In genomic region chr1:162562452-162562828, GRCh38 we compare ENCODE assay signal across 8 cellular contexts. TPM values are rescaled to one million over a fixed set of nuclear protein-coding genes. Genes with fewer than 3 reads are reported as not detected.
A peak's percentile ranks its signal among the peaks of the same experiment; 100 is the strongest.
DNase-seq lines count a peak whose midpoint lies in the region; ATAC-seq and TF ChIP-seq lines count a peak whose summit lies in the region.

No MANE protein-coding gene starts in this region.

- H2AFZ ChIP-seq in IMR-90 (replicated peaks; ENCODE audit: low read length, poor library complexity) = no peak overlapping the region

- peak overlapping the region; percentile 17; the same call in 1 of the 2 replicates for H2BK120ac ChIP-seq in IMR-90 (ENCODE audit: low read depth, low read length)

- intact Hi-C loops in Calu3 (cut with micrococcal nuclease; ENCODE audit: unreplicated experiment) (loop anchor here (5.0 kb wide), 1 partner anchor 65 kb away; the partner anchor contains the start of gene UHMK1), IMR-90 (cut with micrococcal nuclease) (loop anchor here (5.0 kb wide), 2 partner anchors 35 to 505 kb away; no protein-coding TSS in a partner anchor)

- H3K4me3 ChIP-seq in IMR-90 (ENCODE audit: insufficient read depth, low read depth, low read length) = peak overlapping the region; percentile 94
- peak overlapping the region; percentile 67 to 89 for H3K4me3 ChIP-seq in stomach smooth muscle (ENCODE audit: low read length in 2 of 2)

- no peaks in the 10 kb centered on the region for H3K9me3 Mint-ChIP-seq in Calu3 (ENCODE audit: low read depth, unreplicated experiment)
- H3K9me3 Mint-ChIP-seq in activated naive CD4-positive, alpha-beta T cell treated with anti-CD3 and anti-CD28 coated beads, Interleukin-2, amount 50 U/mL, for 72 hours = no peaks in the 10 kb centered on the region

- H4K5ac ChIP-seq in IMR-90 (ENCODE audit: low read depth, low read length) = 0 out of 2 replicates have a peak overlapping the region, but pooled peaks have one; percentile 38

- in situ Hi-C loops in IMR-90 (cut with MboI; ENCODE audit: low sequenced_read_pairs) = no loop called here

- peak overlapping the region; percentile 66; the same call in 1 of the 2 replicates for H3K18ac ChIP-seq in IMR-90 (ENCODE audit: low read depth, low read length)

- H4K91ac ChIP-seq in IMR-90 (ENCODE audit: insufficient read depth, low read depth, low read length) = peak overlapping the region; percentile 56; the same call in 1 of the 2 replicates

- peaks cover 9% of the 10 kb centered on the region for H3K9me1 ChIP-seq in IMR-90 (ENCODE audit: insufficient read depth, low read length)

- H2BK5ac ChIP-seq in IMR-90 (ENCODE audit: low read depth, low read length, poor library complexity, severe bottlenecking) = peak overlapping the region; percentile 95

- peak overlapping the region; percentile 47 for H3K56ac ChIP-seq in IMR-90 (ENCODE audit: extremely low read depth, insufficient read depth, low read length)

- H3K4ac ChIP-seq in IMR-90 (ENCODE audit: low read depth, low read length) = peak overlapping the region; percentile 82

- BruUV-seq in Calu3 (replicated peaks; lab: Mats Ljungman, UMichigan) = TSS peak; percentile 25
- BruUV-seq in IMR-90 (replicated peaks; lab: Mats Ljungman, UMichigan) = no TSS peak

- no peak for TF ChIP-seq POLR2A in IMR-90 (IDR thresholded peaks at IDR 0.05; ENCODE audit: low read depth, low read length)

- H3K36me3 ChIP-seq in IMR-90 (ENCODE audit: control insufficient read depth, insufficient read depth, low read length) = peaks cover 6% of the 10 kb centered on the region
- peaks cover 0 to 4% of the 10 kb centered on the region in 2 donors for H3K36me3 ChIP-seq in stomach smooth muscle (ENCODE audit: control insufficient read depth in 2 of 2, insufficient read depth in 2 of 2, low read length in 2 of 2)

- TF ChIP-seq CTCF in Calu3 (IDR thresholded peaks at IDR 0.05; ENCODE audit: unreplicated experiment) (no peak), IMR-90 (conservative IDR thresholded peaks at IDR 0.05; ENCODE audit: low read depth, low read length) (no peak)

- TF ChIP-seq RAD21 in IMR-90 (IDR thresholded peaks at IDR 0.05; ENCODE audit: low read length) = no peak

- peak overlapping the region; percentile 99 for H3K4me2 ChIP-seq in IMR-90 (ENCODE audit: low read depth, low read length)

- H2BK20ac ChIP-seq in IMR-90 (ENCODE audit: low read depth, low read length) = no peak overlapping the region

- peak overlapping the region; percentile 72 for H2AK5ac ChIP-seq in IMR-90 (ENCODE audit: low read depth, low read length)

- H3K4me3 Mint-ChIP-seq in Calu3 (ENCODE audit: low read depth, unreplicated experiment) = peak overlapping the region; percentile 84

- H3K9me3 ChIP-seq in IMR-90 (ENCODE audit: control insufficient read depth, insufficient read depth, low read length) (no peaks in the 10 kb centered on the region), stomach smooth muscle (ENCODE audit: control insufficient read depth in 2 of 2, low read length in 2 of 2) (no peaks in the 10 kb centered on the region)

- H3K9ac ChIP-seq in IMR-90 (ENCODE audit: low read depth, low read length) (peak overlapping the region; percentile 88), stomach smooth muscle (ENCODE audit: low read length in 2 of 2) (peak overlapping the region; percentile 84 to 87)

- no peaks in the 10 kb centered on the region for H3K27me3 Mint-ChIP-seq in Calu3 (ENCODE audit: unreplicated experiment)

- dilution Hi-C loops in IMR-90 (cut with HindIII; ENCODE audit: low sequenced_read_pairs, unreplicated experiment) = no loop called here

- peak overlapping the region; percentile 80 for H3K23ac ChIP-seq in IMR-90 (ENCODE audit: low read depth, low read length)

- POLR2A ChIA-PET in IMR-90 (lab: Charles Lee; ENCODE audit: unreplicated experiment) = interaction anchor here (1.1 kb wide), 1 partner anchor 43 kb away, joined by 5 read pairs; no protein-coding TSS in a partner anchor

- H3K36me3 Mint-ChIP-seq in Calu3 (ENCODE audit: insufficient read depth, unreplicated experiment) = peaks cover 39% of the 10 kb centered on the region
- peaks cover 0 to 17% of the 10 kb centered on the region in 2 donors for H3K36me3 Mint-ChIP-seq in activated naive CD4-positive, alpha-beta T cell treated with anti-CD3 and anti-CD28 coated beads, Interleukin-2, amount 50 U/mL, for 72 hours

- peak overlapping the region; percentile 78 for H3K14ac ChIP-seq in IMR-90 (replicated peaks; ENCODE audit: low read depth, low read length)

- CTCF ChIA-PET in Calu3 (lab: Charles Lee) (interaction anchor here (0.6 kb wide), 2 partner anchors 54 to 307 kb away, joined by 4 read pairs; no protein-coding TSS in a partner anchor), IMR-90 (lab: Yijun Ruan, JAX) (no interaction called here)

- peaks cover 10% of the 10 kb centered on the region for H3K4me1 ChIP-seq in IMR-90 (ENCODE audit: control insufficient read depth, insufficient read depth, low read length)
- H3K4me1 ChIP-seq in stomach smooth muscle (ENCODE audit: control insufficient read depth, insufficient read depth, low read length) = peaks cover 9% of the 10 kb centered on the region

- H3K27ac Mint-ChIP-seq in Calu3 (ENCODE audit: unreplicated experiment) = peak overlapping the region; percentile 72
- peak overlapping the region; percentile 51 to 91 for H3K27ac Mint-ChIP-seq in activated naive CD4-positive, alpha-beta T cell treated with anti-CD3 and anti-CD28 coated beads, Interleukin-2, amount 50 U/mL, for 72 hours

- H2AK9ac ChIP-seq in IMR-90 (replicated peaks; ENCODE audit: low read depth, low read length, poor library complexity) = no peak overlapping the region

- DNase-seq in Calu3 (no peak), IMR-90 (peak; percentile 65), inferior parietal cortex (ENCODE audit: extremely low spot score) (peak; percentile 32), mucosa of gallbladder (ENCODE audit: low spot score) (no peak)
- no peak for DNase-seq in activated naive CD4-positive, alpha-beta T cell treated with anti-CD3 and anti-CD28 coated beads, Interleukin-2, amount 50 U/mL, for 72 hours (ENCODE audit: low spot score in 2 of 2)

- H3K27me3 ChIP-seq in IMR-90 (ENCODE audit: control insufficient read depth, insufficient read depth, low read length) (no peaks in the 10 kb centered on the region), stomach smooth muscle (ENCODE audit: control insufficient read depth in 1 of 2, insufficient read depth in 2 of 2, low read length in 2 of 2) (no peaks in the 10 kb centered on the region)

- WGBS in IMR-90 (ENCODE audit: extremely low coverage in 2 of 2, insufficient read length in 1 of 2), 2 experiments = 56% methylated on average over 3 of the region's 5 CpGs; no CpG with 5 or more reads in 1 of the 2 experiments

- H3K79me1 ChIP-seq in IMR-90 (ENCODE audit: low read depth in 1 of 2, low read length in 2 of 2) = peaks cover 3 to 35% of the 10 kb centered on the region in 2 experiments; a peak in 3 of 4 replicates

- H4K20me1 ChIP-seq in IMR-90 (ENCODE audit: insufficient read depth, low read length) = peaks cover 31% of the 10 kb centered on the region

- no peak for ATAC-seq in IMR-90 (ENCODE audit: low read depth)
- no peak for ATAC-seq in activated naive CD4-positive, alpha-beta T cell treated with anti-CD3 and anti-CD28 coated beads, Interleukin-2, amount 50 U/mL, for 72 hours
- ATAC-seq in HG02763 (IDR thresholded peaks at IDR 0.05; ENCODE audit: unreplicated experiment) = no peak
- ATAC-seq in HG02798 (IDR thresholded peaks at IDR 0.05; ENCODE audit: poor library complexity, unreplicated experiment) = no peak

- peak overlapping the region; percentile 5 to 31; a peak in 1 of 4 replicates for H4K8ac ChIP-seq in IMR-90 (ENCODE audit: low read depth in 2 of 2, low read length in 2 of 2)

- peak overlapping the region; percentile 54 for H3K27ac ChIP-seq in IMR-90 (ENCODE audit: insufficient read depth, low read length)
- peak overlapping the region; percentile 97 for H3K27ac ChIP-seq in stomach smooth muscle (ENCODE audit: low read length)

- peaks cover 33% of the 10 kb centered on the region for H3K4me1 Mint-ChIP-seq in Calu3 (ENCODE audit: low read depth, unreplicated experiment)

- no peak overlapping the region; the same call in 2 of the 3 replicates for H2BK15ac ChIP-seq in IMR-90 (ENCODE audit: low read depth, low read length)

TF ChIP-seq in IMR-90, 13 proteins besides CTCF, POLR2A, EP300 and RAD21:
- no peak for TF ChIP-seq SMC3 (IDR thresholded peaks at IDR 0.05; ENCODE audit: low read depth, low read length)
- TF ChIP-seq NFE2L2 (IDR thresholded peaks at IDR 0.05; ENCODE audit: low read depth, low read length) = no peak
- TF ChIP-seq CHD1 (IDR thresholded peaks at IDR 0.05; ENCODE audit: low read depth, low read length) = 0 out of 2 replicates have a peak, but pooled peaks have one; percentile 26
- no peak for TF ChIP-seq CEBPB (IDR thresholded peaks at IDR 0.05; ENCODE audit: low read depth, low read length)
TF ChIP-seq in IMR-90: peak in this region for 1.

RNA-seq across cellular contexts. Expression of gene UAP1, which starts 0.9 kb away (rescaled TPM):
- 40.8 and 47.2 TPM in 2 replicates for total RNA-seq in Calu3 (2022)
- total RNA-seq in IMR-90 (2012; rRNA removed) = 196 and 255 TPM in 2 replicates
- 77.9 and 93.4 TPM in 2 replicates for polyA plus RNA-seq in IMR-90 (2012; rRNA removed)
- polyA plus RNA-seq in IMR-90 (2012; cell fraction: cytosol; rRNA removed) = 14.1 and 26.1 TPM in 2 replicates
- polyA plus RNA-seq in IMR-90 (2012; cell fraction: nucleus; rRNA removed; ENCODE audit: low replicate concordance) = 6.8 and 75.5 TPM in 2 replicates
- total RNA-seq in activated naive CD4-positive, alpha-beta T cell treated with anti-CD3 and anti-CD28 coated beads, Interleukin-2, amount 50 U/mL, for 72 hours = 10 to 100 TPM; 18.6 to 34.0 TPM
- 34.2 TPM for total RNA-seq in mucosa of gallbladder

Comparison
In these comparisons a context has a peak if more than half of its experiments do, and no peak if none do; other contexts are left out.
1. DNase-seq: peak in IMR-90 (single experiment) and inferior parietal cortex (single experiment); none in Calu3 (single experiment), activated naive CD4-positive, alpha-beta T cell treated with anti-CD3 and anti-CD28 coated beads, Interleukin-2, amount 50 U/mL, for 72 hours (0 of 2) and mucosa of gallbladder (single experiment).